In the genomic region with DNA sequence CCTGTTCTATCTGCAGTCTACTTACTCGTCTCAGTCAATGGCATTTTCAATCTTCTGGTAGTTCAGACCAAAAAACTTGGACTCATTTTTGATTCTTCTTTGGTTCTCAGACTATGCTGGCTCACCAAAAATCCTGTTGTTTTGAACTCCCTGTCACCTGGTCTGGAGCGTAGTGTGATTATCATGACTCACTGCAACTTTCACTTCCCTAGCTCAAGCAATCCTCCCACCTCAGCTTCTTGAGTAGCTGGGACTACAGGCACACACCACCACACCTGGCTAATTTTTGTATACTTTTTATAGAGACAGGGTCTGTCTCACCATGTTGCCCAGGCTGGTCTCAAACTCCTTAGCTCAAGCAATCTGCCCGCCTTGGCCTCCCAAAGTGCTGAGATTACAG, we compare ENCODE assay signal across 25 cellular contexts.
DNase-seq lines count a peak whose midpoint lies in the region; ATAC-seq and TF ChIP-seq lines count a peak whose summit lies in the region.
"Had no signal": no experiment of that assay in that cellular context is flagged by ENCODE, and none has a peak within 500 bp of the region (broad histone marks: within the 10 kb centered on the region; RNA-seq: fewer than 3 reads in every experiment).

No MANE protein-coding gene starts in this region.

- H3K79me2 ChIP-seq in KMS-11 (ENCODE audit: insufficient read depth, low read depth): no peaks in the 10 kb centered on the region

- peak overlapping the region; percentile 27; the same call in 1 of the 2 replicates for H3K4me2 ChIP-seq in KMS-11
- H3K4me2 ChIP-seq: PC-9 had no signal

- H3K9ac ChIP-seq in KMS-11: no peak overlapping the region

- no peak overlapping the region for H2AFZ ChIP-seq in KMS-11 (ENCODE audit: low read depth)
- H2AFZ ChIP-seq: PC-9 had no signal

- H3K4me1 ChIP-seq in KMS-11 (ENCODE audit: low read depth, poor library complexity, severe bottlenecking): peaks cover 46% of the 10 kb centered on the region
- H3K4me1 ChIP-seq in CD8-positive, alpha-beta T cell (ENCODE audit: insufficient read depth, low read length): no peaks in the 10 kb centered on the region
- H3K4me1 ChIP-seq: BE2C had no signal

- H3K4me3 ChIP-seq in KMS-11 (IDR thresholded peaks at IDR 0.05; ENCODE audit: insufficient read depth, low read depth, low read length): no peak overlapping the region
- no peak overlapping the region for H3K4me3 ChIP-seq in CD8-positive, alpha-beta T cell (ENCODE audit: low read depth, low read length)
- H3K4me3 ChIP-seq: K562, MG63, PC-9 had no signal

- no peak for TF ChIP-seq CTCF in KMS-11 (conservative IDR thresholded peaks at IDR 0.05; ENCODE audit: low read depth, low read length)
- TF ChIP-seq CTCF in CD8-positive, alpha-beta T cell (IDR thresholded peaks at IDR 0.05): no peak

- peak overlapping the region; percentile 8; the same call in 1 of the 2 replicates for H3K27ac ChIP-seq in KMS-11
- no peak overlapping the region for H3K27ac ChIP-seq in CD8-positive, alpha-beta T cell (ENCODE audit: low read depth, low read length)
- H3K27ac ChIP-seq: 22Rv1, PC-9 had no signal

- peaks cover 11% of the 10 kb centered on the region for H3K9me3 Mint-ChIP-seq in CD8-positive, alpha-beta T cell

- no peaks in the 10 kb centered on the region for H3K9me3 ChIP-seq in CD8-positive, alpha-beta T cell (ENCODE audit: low read length)
- H3K9me3 ChIP-seq: BE2C, MG63 had no signal

- no peaks in the 10 kb centered on the region for H3K36me3 ChIP-seq in KMS-11 (ENCODE audit: insufficient read depth)
- H3K36me3 ChIP-seq in CD8-positive, alpha-beta T cell (ENCODE audit: insufficient read depth, low read length): no peaks in the 10 kb centered on the region
- H3K36me3 ChIP-seq: BE2C, MG63 had no signal

- H4K20me1 ChIP-seq in KMS-11 (ENCODE audit: insufficient read depth): no peaks in the 10 kb centered on the region

- no peaks in the 10 kb centered on the region for H3K36me3 Mint-ChIP-seq in CD8-positive, alpha-beta T cell
- H3K36me3 Mint-ChIP-seq: CD14-positive monocyte had no signal

- POLR2A ChIA-PET in CD8-positive, alpha-beta T cell (lab: Charles Lee): no interaction called here

- H3K4me3 Mint-ChIP-seq in CD8-positive, alpha-beta T cell: no peak overlapping the region
- H3K4me3 Mint-ChIP-seq: CD14-positive monocyte had no signal

- no peak overlapping the region for H3K27ac Mint-ChIP-seq in CD8-positive, alpha-beta T cell
- H3K27ac Mint-ChIP-seq: CD14-positive monocyte had no signal

- no peaks in the 10 kb centered on the region for H3K4me1 Mint-ChIP-seq in CD8-positive, alpha-beta T cell (ENCODE audit: low read depth)
- H3K4me1 Mint-ChIP-seq: CD14-positive monocyte had no signal

- CTCF ChIA-PET in CD8-positive, alpha-beta T cell (lab: Charles Lee): no interaction called here

- ATAC-seq in CD8-positive, alpha-beta T cell: no peak
- ATAC-seq: HCT116, K562 had no signal

- H3K27me3 ChIP-seq in KMS-11 (ENCODE audit: insufficient read depth, low read depth): no peaks in the 10 kb centered on the region
- H3K27me3 ChIP-seq in CD8-positive, alpha-beta T cell (ENCODE audit: insufficient read depth, low read length): no peaks in the 10 kb centered on the region
- H3K27me3 ChIP-seq: BE2C, MG63 had no signal

- no peaks in the 10 kb centered on the region for H3K27me3 Mint-ChIP-seq in CD8-positive, alpha-beta T cell (ENCODE audit: low read depth)

- intact Hi-C loops in CD8-positive, alpha-beta T cell (cut with DNase I, micrococcal nuclease): no loop called here

- DNase-seq in DMS53 (lab: John Stamatoyannopoulos, UW) (peak; percentile 51), DMS53 treated with DMSO at 0.1 percent for 48 hours (lab: John Stamatoyannopoulos, UW; ENCODE audit: unreplicated experiment) (no peak), RPMI8226 (peak; percentile 95), cerebellum (ENCODE audit: low spot score) (no peak), SKM-1 treated with dmso at 0.1 percent for 144 hours (lab: John Stamatoyannopoulos, UW; ENCODE audit: unreplicated experiment) (no peak)
- no peak for DNase-seq in CD8-positive, alpha-beta T cell
- DNase-seq: ACHN, BE2C, Calu3, DMS153, MG63, NCI-H1092, NCI-H1417 treated with DMSO at 0.1 percent for 48 hours, NCI-H1694 treated with DMSO at 0.1 percent for 48 hours, NCI-H2081, NCI-H2227 treated with DMSO at 0.1 percent for 48 hours, NCI-H526 treated with DMSO at 0.1 percent for 48 hours, PC-9, Right ventricle myocardium superior, T-helper 1 cell had no signal

Comparison
In these comparisons a context has a peak if more than half of its experiments do, and no peak if none do; other contexts are left out.
1. DNase-seq: peak in DMS53 (single experiment) and RPMI8226 (single experiment); none in DMS53 treated with DMSO at 0.1 percent for 48 hours (single experiment), cerebellum (single experiment), CD8-positive, alpha-beta T cell (0 of 7) and SKM-1 treated with dmso at 0.1 percent for 144 hours (single experiment).